ENCODE assay signal across 8 cellular contexts in genomic region chr11:72735495-72736027, GRCh38. TPM values are rescaled to one million over a fixed set of nuclear protein-coding genes. Genes with fewer than 3 reads are reported as not detected.
DNase-seq lines count a peak whose midpoint lies in the region; ATAC-seq, FAIRE-seq and TF ChIP-seq lines count a peak whose summit lies in the region.

No MANE protein-coding gene starts in this region.

- POLR2A ChIA-PET in naive thymus-derived CD8-positive, alpha-beta T cell (lab: Charles Lee): interaction anchor here (0.9 to 1.4 kb wide), 4 partner anchors 18 to 407 kb away, joined by 3 to 7 read pairs (median 3); partner anchors contain the start of genes ARAP1, FCHSD2 and STARD10

- no peaks in the 10 kb centered on the region for H3K27me3 ChIP-seq in OCI-LY1 (ENCODE audit: insufficient read depth, low read length)

- H3K4me1 ChIP-seq in OCI-LY1 (ENCODE audit: insufficient read depth, low read length, severe bottlenecking): peaks cover 46% of the 10 kb centered on the region

- no peak for ATAC-seq in naive thymus-derived CD8-positive, alpha-beta T cell
- ATAC-seq in GM18858 (IDR thresholded peaks at IDR 0.05; ENCODE audit: unreplicated experiment) (no peak), HG03432 (IDR thresholded peaks at IDR 0.05; ENCODE audit: unreplicated experiment) (no peak)
- no peak for ATAC-seq in activated T-helper 17 cell treated with anti-CD3 and anti-CD28 coated beads, Interleukin-2, amount 50 U/mL, for 72 hours (replicated peaks)

- H3K9ac ChIP-seq in OCI-LY1 (ENCODE audit: low read length): no peak overlapping the region

- DNase-seq in DMS53 treated with DMSO at 0.1 percent for 48 hours (lab: John Stamatoyannopoulos, UW; ENCODE audit: unreplicated experiment) (peak; percentile 28), epithelial cell of prostate (ENCODE audit: low read depth, low spot score) (no peak), urothelium cell line (ENCODE audit: low spot score) (no peak)
- DNase-seq in naive thymus-derived CD8-positive, alpha-beta T cell: no peak

- H3K9me3 ChIP-seq in OCI-LY1 (ENCODE audit: low read length): no peaks in the 10 kb centered on the region

- no peaks in the 10 kb centered on the region for H4K20me1 ChIP-seq in OCI-LY1 (ENCODE audit: insufficient read depth, low read length)

- no peaks in the 10 kb centered on the region for H3F3A ChIP-seq in OCI-LY1 (ENCODE audit: insufficient read depth, low read length)

- H3K4me1 Mint-ChIP-seq in naive thymus-derived CD8-positive, alpha-beta T cell: peaks cover 38 to 78% (median 53%) of the 10 kb centered on the region in 4 donors
- peaks cover 26% of the 10 kb centered on the region for H3K4me1 Mint-ChIP-seq in activated T-helper 17 cell treated with anti-CD3 and anti-CD28 coated beads, Interleukin-2, amount 50 U/mL, for 72 hours

- H3K4me3 Mint-ChIP-seq in naive thymus-derived CD8-positive, alpha-beta T cell: peak overlapping the region in 2 of 10 donors; percentile 34 to 39
- no peak overlapping the region for H3K4me3 Mint-ChIP-seq in activated T-helper 17 cell treated with anti-CD3 and anti-CD28 coated beads, Interleukin-2, amount 50 U/mL, for 72 hours

- no peaks in the 10 kb centered on the region for H3K9me2 ChIP-seq in OCI-LY1 (ENCODE audit: low read depth, low read length)

- H3K27ac Mint-ChIP-seq in naive thymus-derived CD8-positive, alpha-beta T cell: peak overlapping the region in 9 of 10 donors; percentile 13 to 99 (median 81)
- H3K27ac Mint-ChIP-seq in activated T-helper 17 cell treated with anti-CD3 and anti-CD28 coated beads, Interleukin-2, amount 50 U/mL, for 72 hours: no peak overlapping the region

- H3K36me3 ChIP-seq in OCI-LY1 (ENCODE audit: insufficient read depth, low read length): peaks cover 19% of the 10 kb centered on the region

- TF ChIP-seq CTCF in OCI-LY1 (IDR thresholded peaks at IDR 0.05; ENCODE audit: low read length): no peak

- FAIRE-seq in urothelium cell line (lab: Jason Lieb, UNC): no peak

- no peak overlapping the region for H2AFZ ChIP-seq in OCI-LY1 (ENCODE audit: low read length)

- H3K9me3 Mint-ChIP-seq in naive thymus-derived CD8-positive, alpha-beta T cell: no peaks in the 10 kb centered on the region
- no peaks in the 10 kb centered on the region for H3K9me3 Mint-ChIP-seq in activated T-helper 17 cell treated with anti-CD3 and anti-CD28 coated beads, Interleukin-2, amount 50 U/mL, for 72 hours

- peaks cover 0 to 7% (median 5%) of the 10 kb centered on the region in 3 donors for H3K36me3 Mint-ChIP-seq in naive thymus-derived CD8-positive, alpha-beta T cell
- H3K36me3 Mint-ChIP-seq in activated T-helper 17 cell treated with anti-CD3 and anti-CD28 coated beads, Interleukin-2, amount 50 U/mL, for 72 hours (ENCODE audit: low read depth): no peaks in the 10 kb centered on the region

- H3K27ac ChIP-seq in OCI-LY1 (ENCODE audit: low read depth, low read length, poor library complexity, severe bottlenecking) (peak overlapping the region; percentile 89), epithelial cell of prostate (peak overlapping the region; percentile 92)

- no peak overlapping the region for H3K4me2 ChIP-seq in OCI-LY1 (ENCODE audit: low read length)

- H3K79me2 ChIP-seq in OCI-LY1 (ENCODE audit: insufficient read depth, low read length): no peaks in the 10 kb centered on the region

- H3K27me3 Mint-ChIP-seq in naive thymus-derived CD8-positive, alpha-beta T cell: no peaks in the 10 kb centered on the region
- no peaks in the 10 kb centered on the region for H3K27me3 Mint-ChIP-seq in activated T-helper 17 cell treated with anti-CD3 and anti-CD28 coated beads, Interleukin-2, amount 50 U/mL, for 72 hours

- no peak overlapping the region for H3K4me3 ChIP-seq in OCI-LY1 (ENCODE audit: low read depth, low read length, poor library complexity, severe bottlenecking)

RNA-seq across cellular contexts. Expression of gene ARAP1, which starts 16.6 kb away (rescaled TPM):
- total RNA-seq in naive thymus-derived CD8-positive, alpha-beta T cell: 100 to 1,000 TPM; 155 to 166 TPM
- 10 to 100 TPM; 14.7 to 40.0 (median 27.6) TPM for polyA plus RNA-seq in naive thymus-derived CD8-positive, alpha-beta T cell
- total RNA-seq in activated T-helper 17 cell treated with anti-CD3 and anti-CD28 coated beads, Interleukin-2, amount 50 U/mL, for 72 hours: 100 to 1,000 TPM in 1 of 2 donors, 10 to 100 TPM in 1; 98.0 to 216 TPM

RNA-seq across cellular contexts. Expression of gene STARD10, which starts 58.3 kb away (rescaled TPM):
- 10 to 100 TPM; 11.8 to 15.6 TPM for total RNA-seq in naive thymus-derived CD8-positive, alpha-beta T cell
- 10 to 100 TPM; 13.5 to 16.3 (median 14.9) TPM for polyA plus RNA-seq in naive thymus-derived CD8-positive, alpha-beta T cell
- 10 to 100 TPM in 1 of 2 donors, 1 to 10 TPM in 1; 7.7 to 16.4 TPM for total RNA-seq in activated T-helper 17 cell treated with anti-CD3 and anti-CD28 coated beads, Interleukin-2, amount 50 U/mL, for 72 hours
